Comparison of ENCODE assay signal across 15 cellular contexts in genomic region chr2:41910126-41910525, GRCh38.
DNase-seq lines count a peak whose midpoint lies in the region; TF ChIP-seq lines count a peak whose summit lies in the region.
"Had no signal": no experiment of that assay in that cellular context is flagged by ENCODE, and none has a peak within 500 bp of the region (broad histone marks: within the 10 kb centered on the region; RNA-seq: fewer than 3 reads in every experiment).

No MANE protein-coding gene starts in this region.

- TF ChIP-seq CTCF in dorsolateral prefrontal cortex (IDR thresholded peaks at IDR 0.05 in 54 of 56, conservative IDR thresholded peaks at IDR 0.05 in 2 of 56; ENCODE audit: low read depth in 1 of 56, partially characterized antibody in 56 of 56): no peak

- no peak overlapping the region for H3K4me3 ChIP-seq in dorsolateral prefrontal cortex
- H3K4me3 ChIP-seq: Peyer's patch, psoas muscle had no signal

- no peaks in the 10 kb centered on the region for H3K27me3 ChIP-seq in dorsolateral prefrontal cortex
- H3K27me3 ChIP-seq: Peyer's patch had no signal

- intact Hi-C loops in dorsolateral prefrontal cortex (cut with DNase I): no loop called here

- DNase-seq in AG08395 (ENCODE audit: low spot score): peak; percentile 49
- peak; percentile 55 for DNase-seq in HCEC 1CT
- DNase-seq in RPMI7951 (ENCODE audit: low read depth): peak; percentile 32
- peak; percentile 90 for DNase-seq in kidney glomerular epithelial cell (lab: John Stamatoyannopoulos, UW)
- DNase-seq in SIG-M5 (lab: John Stamatoyannopoulos, UW): no peak
- DNase-seq in dorsolateral prefrontal cortex: no peak
- DNase-seq in activated T-cell treated with anti-CD3 and anti-CD28 coated beads, Interleukin-2, amount 50 U/mL, for 1 hour: no peak
- DNase-seq in GF-D8 (lab: John Stamatoyannopoulos, UW): no peak
- DNase-seq: activated naive CD4-positive, alpha-beta T cell treated with anti-CD3 and anti-CD28 coated beads, Interleukin-2, amount 50 U/mL, for 16 hours; COR-L47; NCI-H2029 treated with DMSO at 0.1 percent for 48 hours; Peyer's patch; psoas muscle; stimulated activated naive CD4-positive, alpha-beta T cell treated with Interleukin-2 at 50 U/mL for 16 hours; T-helper 1 cell had no signal

- H3K27ac ChIP-seq in dorsolateral prefrontal cortex: no peak overlapping the region
- H3K27ac ChIP-seq: Peyer's patch, psoas muscle had no signal

Comparison
In these comparisons a context has a peak if more than half of its experiments do, and no peak if none do; other contexts are left out.
1. DNase-seq: peak in AG08395 (single experiment), HCEC 1CT (single experiment), RPMI7951 (single experiment) and kidney glomerular epithelial cell (single experiment); none in SIG-M5 (single experiment), dorsolateral prefrontal cortex (0 of 10), activated T-cell treated with anti-CD3 and anti-CD28 coated beads, Interleukin-2, amount 50 U/mL, for 1 hour (single experiment) and GF-D8 (single experiment).